ENCODE assay signal across 1 cellular context in the genomic region with DNA sequence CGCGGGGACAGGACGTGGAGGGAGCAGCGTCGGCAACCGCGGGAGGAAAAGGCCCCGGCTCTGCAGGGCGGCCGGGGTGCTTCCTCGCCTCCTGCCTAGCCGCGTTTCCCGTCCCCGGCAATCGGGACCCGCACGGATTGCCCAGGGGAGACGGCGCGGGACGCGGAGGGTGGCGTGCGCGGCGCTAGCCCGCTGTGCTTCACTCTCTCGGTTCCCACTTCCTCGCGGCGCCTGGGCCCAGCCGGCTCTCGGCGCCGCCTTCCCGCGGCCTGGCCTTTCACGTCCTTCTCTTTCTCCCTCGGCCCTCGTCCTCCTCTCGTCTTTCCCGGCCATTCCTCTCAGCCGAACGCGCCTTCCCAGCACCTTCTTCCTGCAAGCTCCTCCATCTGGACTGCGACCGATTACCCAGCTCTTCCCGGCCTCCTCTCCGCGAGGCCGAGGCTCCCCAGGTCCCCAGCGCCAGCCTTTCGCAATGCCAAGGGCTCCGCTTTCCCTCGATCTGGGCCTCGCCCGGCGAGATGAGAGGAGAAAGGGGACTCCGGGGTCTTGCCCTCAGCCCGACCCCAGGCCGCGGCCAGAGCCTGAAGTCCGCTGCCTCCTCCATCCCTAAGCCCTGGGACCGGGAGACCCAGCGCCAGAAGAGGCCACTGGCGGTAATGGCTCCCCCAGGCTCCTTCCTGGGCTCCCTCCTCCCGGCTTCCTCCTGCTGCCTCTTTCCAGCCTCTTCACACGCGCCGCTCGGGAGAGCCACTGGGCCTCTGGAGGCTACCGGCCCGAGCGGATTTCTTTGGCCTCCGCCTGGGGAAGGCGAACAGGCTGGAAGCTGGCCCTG.
TF ChIP-seq lines count a peak whose summit lies in the region.

No MANE protein-coding gene starts in this region.

TF ChIP-seq in HepG2, 621 proteins besides CTCF, POLR2A, EP300 and RAD21 (continued from another document and continues in another):
- TF ChIP-seq, protein P1, sequence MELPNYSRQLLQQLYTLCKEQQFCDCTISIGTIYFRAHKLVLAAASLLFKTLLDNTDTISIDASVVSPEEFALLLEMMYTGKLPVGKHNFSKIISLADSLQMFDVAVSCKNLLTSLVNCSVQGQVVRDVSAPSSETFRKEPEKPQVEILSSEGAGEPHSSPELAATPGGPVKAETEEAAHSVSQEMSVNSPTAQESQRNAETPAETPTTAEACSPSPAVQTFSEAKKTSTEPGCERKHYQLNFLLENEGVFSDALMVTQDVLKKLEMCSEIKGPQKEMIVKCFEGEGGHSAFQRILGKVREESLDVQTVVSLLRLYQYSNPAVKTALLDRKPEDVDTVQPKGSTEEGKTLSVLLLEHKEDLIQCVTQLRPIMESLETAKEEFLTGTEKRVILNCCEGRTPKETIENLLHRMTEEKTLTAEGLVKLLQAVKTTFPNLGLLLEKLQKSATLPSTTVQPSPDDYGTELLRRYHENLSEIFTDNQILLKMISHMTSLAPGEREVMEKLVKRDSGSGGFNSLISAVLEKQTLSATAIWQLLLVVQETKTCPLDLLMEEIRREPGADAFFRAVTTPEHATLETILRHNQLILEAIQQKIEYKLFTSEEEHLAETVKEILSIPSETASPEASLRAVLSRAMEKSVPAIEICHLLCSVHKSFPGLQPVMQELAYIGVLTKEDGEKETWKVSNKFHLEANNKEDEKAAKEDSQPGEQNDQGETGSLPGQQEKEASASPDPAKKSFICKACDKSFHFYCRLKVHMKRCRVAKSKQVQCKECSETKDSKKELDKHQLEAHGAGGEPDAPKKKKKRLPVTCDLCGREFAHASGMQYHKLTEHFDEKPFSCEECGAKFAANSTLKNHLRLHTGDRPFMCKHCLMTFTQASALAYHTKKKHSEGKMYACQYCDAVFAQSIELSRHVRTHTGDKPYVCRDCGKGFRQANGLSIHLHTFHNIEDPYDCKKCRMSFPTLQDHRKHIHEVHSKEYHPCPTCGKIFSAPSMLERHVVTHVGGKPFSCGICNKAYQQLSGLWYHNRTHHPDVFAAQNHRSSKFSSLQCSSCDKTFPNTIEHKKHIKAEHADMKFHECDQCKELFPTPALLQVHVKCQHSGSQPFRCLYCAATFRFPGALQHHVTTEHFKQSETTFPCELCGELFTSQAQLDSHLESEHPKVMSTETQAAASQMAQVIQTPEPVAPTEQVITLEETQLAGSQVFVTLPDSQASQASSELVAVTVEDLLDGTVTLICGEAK (IDR thresholded peaks at IDR 0.05) = no peak
- TF ChIP-seq, protein P1 (CRISPR knock-in tag; IDR thresholded peaks at IDR 0.05) = peak; percentile 40; the same call in 1 of the 2 replicates
- TF ChIP-seq ZNF3 (CRISPR knock-in tag; IDR thresholded peaks at IDR 0.05) (no peak; the same call in 1 of the 2 replicates), JUNB (CRISPR knock-in tag; IDR thresholded peaks at IDR 0.05; ENCODE audit: borderline replicate concordance) (no peak), ZNF225 (CRISPR knock-in tag; IDR thresholded peaks at IDR 0.05) (no peak; the same call in 1 of the 2 replicates), GATA4 (IDR thresholded peaks at IDR 0.05; ENCODE audit: borderline replicate concordance, low read depth) (no peak), MEIS1 (CRISPR knock-in tag; IDR thresholded peaks at IDR 0.05; ENCODE audit: borderline replicate concordance) (0 out of 2 replicates have a peak, but pooled peaks have one; percentile 22), NR2F2 (IDR thresholded peaks at IDR 0.05; ENCODE audit: borderline replicate concordance, low read depth) (no peak), MAF1 (CRISPR knock-in tag; IDR thresholded peaks at IDR 0.05; ENCODE audit: borderline replicate concordance) (peak; percentile 77), HNRNPL (IDR thresholded peaks at IDR 0.05; ENCODE audit: low read depth, low read length) (peak; percentile 74; the same call in 1 of the 2 replicates), ZSCAN20 (CRISPR knock-in tag; IDR thresholded peaks at IDR 0.05; ENCODE audit: borderline replicate concordance) (peak; percentile 88), ZNF160 (CRISPR knock-in tag; IDR thresholded peaks at IDR 0.05) (no peak), ARNT (IDR thresholded peaks at IDR 0.05) (no peak), SP1 (IDR thresholded peaks at IDR 0.05) (no peak), SP1 (CRISPR knock-in tag; IDR thresholded peaks at IDR 0.05) (no peak), EHMT2 (IDR thresholded peaks at IDR 0.05; ENCODE audit: borderline replicate concordance, low read depth, low read length) (no peak), ZNF230 (CRISPR knock-in tag; IDR thresholded peaks at IDR 0.05) (peak; percentile 73; the same call in 1 of the 2 replicates), PTBP1 (IDR thresholded peaks at IDR 0.05; ENCODE audit: low read depth, low read length, poor library complexity, severe bottlenecking) (no peak), ZNF790 (CRISPR knock-in tag; IDR thresholded peaks at IDR 0.05; ENCODE audit: borderline replicate concordance) (peak; percentile 78; the same call in 1 of the 2 replicates), ZNF441 (CRISPR knock-in tag; IDR thresholded peaks at IDR 0.05; ENCODE audit: borderline replicate concordance) (0 out of 2 replicates have a peak, but pooled peaks have one; percentile 20), ZNF484 (CRISPR knock-in tag; IDR thresholded peaks at IDR 0.05; ENCODE audit: borderline replicate concordance, low read depth) (no peak), NR2F6 (IDR thresholded peaks at IDR 0.05) (no peak), NR2F6 (CRISPR knock-in tag; IDR thresholded peaks at IDR 0.05) (no peak), ZNF614 (CRISPR knock-in tag; IDR thresholded peaks at IDR 0.05; ENCODE audit: borderline replicate concordance) (no peak; the same call in 1 of the 2 replicates), POLR2AphosphoS2 (IDR thresholded peaks at IDR 0.05; ENCODE audit: low read depth, low read length) (no peak), ZNF510 (CRISPR knock-in tag; IDR thresholded peaks at IDR 0.05; ENCODE audit: low read depth) (no peak; the same call in 1 of the 2 replicates), KAT2B (IDR thresholded peaks at IDR 0.05; ENCODE audit: borderline replicate concordance, low read depth, low read length) (no peak), NFKBIZ (CRISPR knock-in tag; IDR thresholded peaks at IDR 0.05) (no peak)
- TF ChIP-seq, protein P2, sequence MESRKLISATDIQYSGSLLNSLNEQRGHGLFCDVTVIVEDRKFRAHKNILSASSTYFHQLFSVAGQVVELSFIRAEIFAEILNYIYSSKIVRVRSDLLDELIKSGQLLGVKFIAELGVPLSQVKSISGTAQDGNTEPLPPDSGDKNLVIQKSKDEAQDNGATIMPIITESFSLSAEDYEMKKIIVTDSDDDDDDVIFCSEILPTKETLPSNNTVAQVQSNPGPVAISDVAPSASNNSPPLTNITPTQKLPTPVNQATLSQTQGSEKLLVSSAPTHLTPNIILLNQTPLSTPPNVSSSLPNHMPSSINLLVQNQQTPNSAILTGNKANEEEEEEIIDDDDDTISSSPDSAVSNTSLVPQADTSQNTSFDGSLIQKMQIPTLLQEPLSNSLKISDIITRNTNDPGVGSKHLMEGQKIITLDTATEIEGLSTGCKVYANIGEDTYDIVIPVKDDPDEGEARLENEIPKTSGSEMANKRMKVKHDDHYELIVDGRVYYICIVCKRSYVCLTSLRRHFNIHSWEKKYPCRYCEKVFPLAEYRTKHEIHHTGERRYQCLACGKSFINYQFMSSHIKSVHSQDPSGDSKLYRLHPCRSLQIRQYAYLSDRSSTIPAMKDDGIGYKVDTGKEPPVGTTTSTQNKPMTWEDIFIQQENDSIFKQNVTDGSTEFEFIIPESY (CRISPR knock-in tag; IDR thresholded peaks at IDR 0.05) = no peak
- TF ChIP-seq, protein P3, sequence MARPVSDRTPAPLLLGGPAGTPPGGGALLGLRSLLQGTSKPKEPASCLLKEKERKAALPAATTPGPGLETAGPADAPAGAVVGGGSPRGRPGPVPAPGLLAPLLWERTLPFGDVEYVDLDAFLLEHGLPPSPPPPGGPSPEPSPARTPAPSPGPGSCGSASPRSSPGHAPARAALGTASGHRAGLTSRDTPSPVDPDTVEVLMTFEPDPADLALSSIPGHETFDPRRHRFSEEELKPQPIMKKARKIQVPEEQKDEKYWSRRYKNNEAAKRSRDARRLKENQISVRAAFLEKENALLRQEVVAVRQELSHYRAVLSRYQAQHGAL (CRISPR knock-in tag; IDR thresholded peaks at IDR 0.05; ENCODE audit: not compliant biosample characterization) = peak; percentile 63
- TF ChIP-seq, protein P4, sequence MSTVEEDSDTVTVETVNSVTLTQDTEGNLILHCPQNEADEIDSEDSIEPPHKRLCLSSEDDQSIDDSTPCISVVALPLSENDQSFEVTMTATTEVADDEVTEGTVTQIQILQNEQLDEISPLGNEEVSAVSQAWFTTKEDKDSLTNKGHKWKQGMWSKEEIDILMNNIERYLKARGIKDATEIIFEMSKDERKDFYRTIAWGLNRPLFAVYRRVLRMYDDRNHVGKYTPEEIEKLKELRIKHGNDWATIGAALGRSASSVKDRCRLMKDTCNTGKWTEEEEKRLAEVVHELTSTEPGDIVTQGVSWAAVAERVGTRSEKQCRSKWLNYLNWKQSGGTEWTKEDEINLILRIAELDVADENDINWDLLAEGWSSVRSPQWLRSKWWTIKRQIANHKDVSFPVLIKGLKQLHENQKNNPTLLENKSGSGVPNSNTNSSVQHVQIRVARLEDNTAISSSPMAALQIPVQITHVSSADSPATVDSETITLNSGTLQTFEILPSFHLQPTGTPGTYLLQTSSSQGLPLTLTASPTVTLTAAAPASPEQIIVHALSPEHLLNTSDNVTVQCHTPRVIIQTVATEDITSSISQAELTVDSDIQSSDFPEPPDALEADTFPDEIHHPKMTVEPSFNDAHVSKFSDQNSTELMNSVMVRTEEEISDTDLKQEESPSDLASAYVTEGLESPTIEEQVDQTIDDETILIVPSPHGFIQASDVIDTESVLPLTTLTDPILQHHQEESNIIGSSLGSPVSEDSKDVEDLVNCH (CRISPR knock-in tag; IDR thresholded peaks at IDR 0.05) = no peak
- TF ChIP-seq, protein P5, sequence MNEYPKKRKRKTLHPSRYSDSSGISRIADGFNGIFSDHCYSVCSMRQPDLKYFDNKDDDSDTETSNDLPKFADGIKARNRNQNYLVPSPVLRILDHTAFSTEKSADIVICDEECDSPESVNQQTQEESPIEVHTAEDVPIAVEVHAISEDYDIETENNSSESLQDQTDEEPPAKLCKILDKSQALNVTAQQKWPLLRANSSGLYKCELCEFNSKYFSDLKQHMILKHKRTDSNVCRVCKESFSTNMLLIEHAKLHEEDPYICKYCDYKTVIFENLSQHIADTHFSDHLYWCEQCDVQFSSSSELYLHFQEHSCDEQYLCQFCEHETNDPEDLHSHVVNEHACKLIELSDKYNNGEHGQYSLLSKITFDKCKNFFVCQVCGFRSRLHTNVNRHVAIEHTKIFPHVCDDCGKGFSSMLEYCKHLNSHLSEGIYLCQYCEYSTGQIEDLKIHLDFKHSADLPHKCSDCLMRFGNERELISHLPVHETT (CRISPR knock-in tag; conservative IDR thresholded peaks at IDR 0.05) = no peak
- TF ChIP-seq, protein P6, sequence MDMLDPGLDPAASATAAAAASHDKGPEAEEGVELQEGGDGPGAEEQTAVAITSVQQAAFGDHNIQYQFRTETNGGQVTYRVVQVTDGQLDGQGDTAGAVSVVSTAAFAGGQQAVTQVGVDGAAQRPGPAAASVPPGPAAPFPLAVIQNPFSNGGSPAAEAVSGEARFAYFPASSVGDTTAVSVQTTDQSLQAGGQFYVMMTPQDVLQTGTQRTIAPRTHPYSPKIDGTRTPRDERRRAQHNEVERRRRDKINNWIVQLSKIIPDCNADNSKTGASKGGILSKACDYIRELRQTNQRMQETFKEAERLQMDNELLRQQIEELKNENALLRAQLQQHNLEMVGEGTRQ (IDR thresholded peaks at IDR 0.05; ENCODE audit: low read depth, low read length) = no peak
- TF ChIP-seq, protein P6 (CRISPR knock-in tag; IDR thresholded peaks at IDR 0.05; ENCODE audit: borderline replicate concordance) = 0 out of 2 replicates have a peak, but pooled peaks have one; percentile 32
- TF ChIP-seq, protein P7, sequence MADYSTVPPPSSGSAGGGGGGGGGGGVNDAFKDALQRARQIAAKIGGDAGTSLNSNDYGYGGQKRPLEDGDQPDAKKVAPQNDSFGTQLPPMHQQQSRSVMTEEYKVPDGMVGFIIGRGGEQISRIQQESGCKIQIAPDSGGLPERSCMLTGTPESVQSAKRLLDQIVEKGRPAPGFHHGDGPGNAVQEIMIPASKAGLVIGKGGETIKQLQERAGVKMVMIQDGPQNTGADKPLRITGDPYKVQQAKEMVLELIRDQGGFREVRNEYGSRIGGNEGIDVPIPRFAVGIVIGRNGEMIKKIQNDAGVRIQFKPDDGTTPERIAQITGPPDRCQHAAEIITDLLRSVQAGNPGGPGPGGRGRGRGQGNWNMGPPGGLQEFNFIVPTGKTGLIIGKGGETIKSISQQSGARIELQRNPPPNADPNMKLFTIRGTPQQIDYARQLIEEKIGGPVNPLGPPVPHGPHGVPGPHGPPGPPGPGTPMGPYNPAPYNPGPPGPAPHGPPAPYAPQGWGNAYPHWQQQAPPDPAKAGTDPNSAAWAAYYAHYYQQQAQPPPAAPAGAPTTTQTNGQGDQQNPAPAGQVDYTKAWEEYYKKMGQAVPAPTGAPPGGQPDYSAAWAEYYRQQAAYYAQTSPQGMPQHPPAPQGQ (CRISPR knock-in tag; IDR thresholded peaks at IDR 0.05; ENCODE audit: borderline replicate concordance) = peak; percentile 91; the same call in 1 of the 2 replicates
